Comparison of ENCODE assay signal across 15 cellular contexts in the genomic region with DNA sequence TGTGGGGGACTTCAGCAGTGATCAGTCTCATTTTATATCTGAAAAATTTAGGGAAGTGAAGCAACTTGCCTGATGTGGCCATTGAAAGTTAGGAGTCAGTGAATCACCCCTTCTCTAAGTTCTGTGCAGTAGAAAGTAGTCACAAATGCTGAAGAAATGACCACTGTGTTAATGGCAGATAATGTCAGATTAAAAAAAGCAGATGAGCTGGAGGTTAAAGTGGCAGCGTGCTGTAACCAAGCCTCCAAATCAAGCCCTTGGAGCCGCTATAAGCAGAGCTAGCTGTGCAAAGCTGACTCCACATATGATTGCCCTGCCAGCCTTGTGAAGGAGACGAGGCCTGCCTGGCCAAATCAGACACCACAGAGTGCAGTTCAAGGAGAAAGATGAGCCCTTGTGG.
"Had no signal": no experiment of that assay in that cellular context is flagged by ENCODE, and none has a peak within 500 bp of the region (broad histone marks: within the 10 kb centered on the region; RNA-seq: fewer than 3 reads in every experiment).

No MANE protein-coding gene starts in this region.

- DNase-seq: activated CD4-positive, alpha-beta T cell treated with anti-CD3 and anti-CD28 coated beads for 36 hours; activated CD8-positive, alpha-beta memory T cell treated with anti-CD3 and anti-CD28 coated beads, Interleukin-2, amount 50 U/mL, for 4 hours; activated CD8-positive, alpha-beta T cell treated with anti-CD3 and anti-CD28 coated beads for 36 hours; activated naive CD8-positive, alpha-beta T cell treated with anti-CD3 and anti-CD28 coated beads, Interleukin-2, amount 10 ng/mL, durations not matched to agents 7 days and 5 days; activated T-cell treated with anti-CD3 and anti-CD28 coated beads, Interleukin-2, amount 50 U/mL, for 72 hours; anterior cingulate cortex; cerebellar nuclear complex; erythroblast; glutamatergic neuron; left cardiac atrium; nephron progenitor cell; stimulated activated CD4-positive, alpha-beta T cell treated with anti-CD3 and anti-CD28 coated beads, Interleukin-4, amount 100 ng/mL, for 24 hours; T-helper 9 cell; testis; upper lobe of right lung had no signal

- H3K4me3 ChIP-seq: testis, upper lobe of right lung had no signal

- H3K9me3 ChIP-seq: testis, upper lobe of right lung had no signal

- H3K27me3 ChIP-seq: testis, upper lobe of right lung had no signal

- H3K27ac ChIP-seq: testis, upper lobe of right lung had no signal

- H3K36me3 ChIP-seq: upper lobe of right lung had no signal

- H3K4me1 ChIP-seq: upper lobe of right lung had no signal
